In the genomic region with DNA sequence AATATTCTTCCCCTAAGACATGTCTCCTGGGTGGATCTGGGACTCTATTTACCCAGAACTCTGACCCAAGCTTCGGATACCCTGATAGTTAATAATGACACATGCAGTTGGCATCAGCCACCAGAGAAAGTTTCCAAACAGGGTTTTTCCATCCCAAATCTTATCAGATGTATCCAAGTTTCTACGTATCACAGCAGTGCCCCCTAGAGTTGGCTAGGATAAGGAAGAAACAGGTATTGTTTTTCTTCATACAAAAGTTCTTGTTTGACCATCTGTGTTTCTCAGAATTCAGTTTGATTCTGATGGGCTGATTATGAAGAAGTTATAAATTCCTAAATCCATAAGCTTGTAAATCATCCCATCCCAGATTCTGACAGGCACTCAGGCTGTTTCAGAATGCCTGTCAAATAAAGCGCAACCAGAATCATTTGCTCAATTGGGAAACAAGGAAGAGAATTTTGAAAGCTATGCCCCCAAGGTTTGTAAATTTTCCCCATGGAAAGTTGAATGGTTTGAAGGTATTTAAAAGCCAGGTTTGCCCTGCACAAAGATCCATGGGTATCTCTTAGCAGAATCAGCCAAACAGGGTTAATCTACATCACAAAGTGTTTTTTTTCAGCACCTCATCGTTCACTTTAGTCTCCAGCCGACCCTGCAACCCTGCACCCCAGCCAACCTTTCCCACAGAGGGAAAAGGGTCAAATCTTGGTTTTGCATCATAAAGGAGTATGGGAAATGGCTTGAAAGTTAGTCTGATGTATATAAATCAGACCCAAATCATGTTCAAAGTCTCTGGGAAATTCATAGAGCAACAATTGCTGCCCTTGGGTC, we compare ENCODE assay signal across 10 cellular contexts. TPM values are rescaled to one million over a fixed set of nuclear protein-coding genes. Genes with fewer than 3 reads are reported as not detected.
A peak's percentile ranks its signal among the peaks of the same experiment; 100 is the strongest.
DNase-seq lines count a peak whose midpoint lies in the region; ATAC-seq, FAIRE-seq and TF ChIP-seq lines count a peak whose summit lies in the region.
"Had no signal": no experiment of that assay in that cellular context is flagged by ENCODE, and none has a peak within 500 bp of the region (broad histone marks: within the 10 kb centered on the region; RNA-seq: fewer than 3 reads in every experiment).

No MANE protein-coding gene starts in this region.

- H3K56ac ChIP-seq in H1 (replicated peaks; ENCODE audit: insufficient read length, low read depth, low read length), result no peak overlapping the region

- H3K14ac ChIP-seq in H1 (ENCODE audit: insufficient read length), result no peak overlapping the region

- H3K9me2 ChIP-seq in Karpas-422 (replicated peaks; ENCODE audit: insufficient read depth, low read length), result no peaks in the 10 kb centered on the region

- TF ChIP-seq CTCF in H1 (IDR thresholded peaks at IDR 0.05; ENCODE audit: control extremely low read depth in 1 of 3, insufficient read depth in 1 of 3, low read depth in 1 of 3, low read length in 3 of 3) (peak in 2 of 3 experiments; percentile 43 to 61; a peak in 3 of 4 replicates), osteoblast (IDR thresholded peaks at IDR 0.05; ENCODE audit: extremely low read depth, low read depth, low read length) (peak; percentile 47)

- H3K9ac ChIP-seq in Karpas-422 (ENCODE audit: low read length) (no peak overlapping the region), H1 (replicated peaks in 1 of 4; ENCODE audit: extremely low read depth in 1 of 4, low read depth in 3 of 4, low read length in 3 of 4) (no peak overlapping the region)

- H2AK5ac ChIP-seq in H1 (ENCODE audit: low read depth, low read length), result no peak overlapping the region

- H3K9me3 ChIP-seq in Karpas-422 (ENCODE audit: low read length), result no peaks in the 10 kb centered on the region
- H3K9me3 ChIP-seq in H1 (ENCODE audit: insufficient read depth in 2 of 2, low read depth in 1 of 2, low read length in 1 of 2), result no peaks in the 10 kb centered on the region
- H3K9me3 ChIP-seq in osteoblast (ENCODE audit: low read depth, low read length), result no peaks in the 10 kb centered on the region
- H3K9me3 ChIP-seq: mucosa of descending colon had no signal

- no peak overlapping the region for H4K5ac ChIP-seq in H1 (ENCODE audit: insufficient read length, low read depth, low read length)

- H3K4ac ChIP-seq in H1 (replicated peaks; ENCODE audit: insufficient read length, low read depth, low read length), result no peak overlapping the region

- FAIRE-seq in H1 (lab: Jason Lieb, UNC), result peak; percentile 88

- no peak overlapping the region for H4K91ac ChIP-seq in H1 (replicated peaks; ENCODE audit: insufficient read length, low read length)

- H2BK15ac ChIP-seq in H1 (ENCODE audit: low read length), result no peak overlapping the region

- no peak for ATAC-seq in GM21717 (IDR thresholded peaks at IDR 0.05; ENCODE audit: unreplicated experiment)
- ATAC-seq in GM21515 (IDR thresholded peaks at IDR 0.05; ENCODE audit: unreplicated experiment), result no peak
- ATAC-seq: mucosa of descending colon had no signal

- TF ChIP-seq POLR2A in H1 (IDR thresholded peaks at IDR 0.05; ENCODE audit: control extremely low read depth in 1 of 2, low read depth in 2 of 2, low read length in 2 of 2), result no peak

- H3K27ac ChIP-seq in Karpas-422 (ENCODE audit: low read length), result no peak overlapping the region
- no peak overlapping the region for H3K27ac ChIP-seq in H1 (ENCODE audit: low read depth, low read length)
- H3K27ac ChIP-seq in osteoblast (ENCODE audit: low read depth, low read length), result no peak overlapping the region

- H4K20me1 ChIP-seq in Karpas-422 (ENCODE audit: insufficient read depth, low read depth, low read length) (no peaks in the 10 kb centered on the region), H1 (replicated peaks in 1 of 2; ENCODE audit: control insufficient read depth in 1 of 2, insufficient read depth in 2 of 2, low read length in 2 of 2) (no peaks in the 10 kb centered on the region), osteoblast (ENCODE audit: insufficient read depth, low read length) (no peaks in the 10 kb centered on the region)

- CTCF ChIA-PET in H1 (lab: Charles Lee; ENCODE audit: partially characterized antibody), result interaction anchor here (0.7 to 4.3 kb wide), 35 partner anchors 9 to 415 kb away, joined by 3 to 47 read pairs (median 4); a partner anchor contains a TSS

- peak overlapping the region; percentile 34; the same call in 1 of the 2 replicates for H3K18ac ChIP-seq in H1 (ENCODE audit: extremely low read depth, low read length)

- H3K4me1 ChIP-seq in Karpas-422 (ENCODE audit: low read length), result no peaks in the 10 kb centered on the region
- peaks cover 2 to 35% (median 30%) of the 10 kb centered on the region in 4 experiments for H3K4me1 ChIP-seq in H1 (replicated peaks in 1 of 4; ENCODE audit: control insufficient read depth in 3 of 4, insufficient read depth in 4 of 4, low read length in 3 of 4)
- H3K4me1 ChIP-seq in osteoblast (ENCODE audit: insufficient read depth, low read length), result no peaks in the 10 kb centered on the region

- TF ChIP-seq EP300 in H1 (IDR thresholded peaks at IDR 0.05; ENCODE audit: borderline replicate concordance in 1 of 2, low read depth in 2 of 2, low read length in 2 of 2), result no peak

- H2BK12ac ChIP-seq in H1 (ENCODE audit: low read depth, low read length), result no peak overlapping the region

- H2AFZ ChIP-seq in Karpas-422 (ENCODE audit: low read length) (no peak overlapping the region), H1 (ENCODE audit: low read length) (no peak overlapping the region), osteoblast (ENCODE audit: low read length) (no peak overlapping the region)

- H3K79me2 ChIP-seq in Karpas-422 (ENCODE audit: low read length) (no peaks in the 10 kb centered on the region), H1 (ENCODE audit: control insufficient read depth in 1 of 2, insufficient read depth in 2 of 2, low read length in 2 of 2) (no peaks in the 10 kb centered on the region), osteoblast (ENCODE audit: insufficient read depth, low read length) (no peaks in the 10 kb centered on the region)

- no peak overlapping the region for H3K4me2 ChIP-seq in Karpas-422 (ENCODE audit: low read depth, low read length, poor library complexity, severe bottlenecking)
- peak overlapping the region; percentile 60 to 66 for H3K4me2 ChIP-seq in H1 (ENCODE audit: insufficient read depth in 1 of 2, low read depth in 2 of 2, low read length in 2 of 2)
- H3K4me2 ChIP-seq in osteoblast (ENCODE audit: insufficient read depth, low read length), result no peak overlapping the region

- no peak overlapping the region for H2BK120ac ChIP-seq in H1 (replicated peaks; ENCODE audit: low read depth, low read length)

- H3K23ac ChIP-seq in H1 (ENCODE audit: insufficient read length), result no peak overlapping the region

- peak; percentile 58 to 59 for TF ChIP-seq RAD21 in H1 (IDR thresholded peaks at IDR 0.05 in 1 of 2, conservative IDR thresholded peaks at IDR 0.05 in 1 of 2; ENCODE audit: low read depth in 2 of 2, low read length in 2 of 2)

- no peaks in the 10 kb centered on the region for H3K79me1 ChIP-seq in H1 (ENCODE audit: low read depth, low read length)

- H3K4me3 ChIP-seq in Karpas-422 (ENCODE audit: low read length) (no peak overlapping the region), H1 (ENCODE audit: extremely low read depth in 1 of 4, insufficient read depth in 2 of 4, low read depth in 3 of 4, low read length in 4 of 4) (peak overlapping the region in 3 of 4 experiments; percentile 11 to 45 (median 23); a peak in 4 of 8 replicates), osteoblast (ENCODE audit: insufficient read depth, low read length) (no peak overlapping the region)
- H3K4me3 ChIP-seq: mucosa of descending colon had no signal

- WGBS in H1 (ENCODE audit: extremely low coverage in 1 of 2, insufficient coverage in 1 of 2, insufficient read length in 1 of 2, insufficient replicate concordance in 2 of 2, low coverage in 1 of 2, low lambda C conversion rate in 2 of 2, missing lambda C conversion rate in 1 of 2), 2 experiments, result 12% methylated on average over 5 of the region's 5 CpGs; no CpG with 5 or more reads in 1 of the 2 experiments

- H4K8ac ChIP-seq in H1 (ENCODE audit: extremely low read depth, insufficient read depth, low read length), result no peak overlapping the region

- H3K27me3 ChIP-seq in Karpas-422 (ENCODE audit: low read length) (no peaks in the 10 kb centered on the region), H1 (replicated peaks in 1 of 4; ENCODE audit: control insufficient read depth in 3 of 4, extremely low read depth in 1 of 4, insufficient read depth in 3 of 4, low read length in 3 of 4) (peaks cover 0 to 9% (median under 1%) of the 10 kb centered on the region in 4 experiments; a peak in 3 of 7 replicates), osteoblast (ENCODE audit: insufficient read depth, low read length) (peaks cover 12% of the 10 kb centered on the region)

- POLR2A ChIA-PET in H1 (lab: Charles Lee; ENCODE audit: partially characterized antibody), result no interaction called here

- DNase-seq in GM04504 (ENCODE audit: low read depth) (peak; percentile 5), Karpas-422 (peak; percentile 58), H1 (ENCODE audit: low read depth in 1 of 2, low spot score in 2 of 2) (no peak), osteoblast (ENCODE audit: insufficient read length, low spot score, missing footprints) (no peak), NCI-H82 (lab: John Stamatoyannopoulos, UW) (no peak), D341Med (ENCODE audit: low spot score) (no peak)

- no peak overlapping the region for H2BK20ac ChIP-seq in H1 (ENCODE audit: low read length)

- no peak overlapping the region; the same call in 1 of the 2 replicates for H2BK5ac ChIP-seq in H1 (ENCODE audit: low read depth, low read length)

- H3K36me3 ChIP-seq in Karpas-422 (ENCODE audit: insufficient read depth, low read length) (no peaks in the 10 kb centered on the region), H1 (ENCODE audit: control insufficient read depth in 2 of 4, insufficient read depth in 4 of 4, low read length in 3 of 4) (no peaks in the 10 kb centered on the region), osteoblast (ENCODE audit: insufficient read depth, low read length) (no peaks in the 10 kb centered on the region)

- H3K23me2 ChIP-seq in H1 (ENCODE audit: low read depth, low read length), result peaks cover 3% of the 10 kb centered on the region; the same call in 1 of the 2 replicates

TF ChIP-seq in H1, 55 proteins besides CTCF, POLR2A, EP300 and RAD21:
- TF ChIP-seq BRCA1 (IDR thresholded peaks at IDR 0.05; ENCODE audit: low read depth, low read length) (no peak), RXRA (IDR thresholded peaks at IDR 0.05; ENCODE audit: insufficient read depth, low read depth, low read length) (peak; percentile 75; the same call in 1 of the 2 replicates)

RNA-seq across cellular contexts. Expression of a gene that starts 47.4 kb away (rescaled TPM):
- total RNA-seq in Karpas-422 (2014; rRNA removed; shearing (Covaris generic); ENCODE audit: low replicate concordance), result 0.04 TPM in 1 of 2 replicates, not detected in the other
- total RNA-seq in H1 (2021; fragmentation: NEBNext Ultra II Directional; extraction: Animal tissue kit (Norgen Biotek cat#: 25700)), result not detected in 2 replicates
- polyA plus RNA-seq in H1 (2011; rRNA removed), result not detected in 2 replicates
- polyA plus RNA-seq in H1 (2011; cell fraction: cytosol; rRNA removed), result not detected
- not detected for polyA plus RNA-seq in H1 (2011; cell fraction: nucleus; rRNA removed)
- not detected in 4 replicates for polyA plus RNA-seq in H1 (2012, experiment 1 of 2)
- polyA plus RNA-seq in H1 (2012, experiment 2 of 2), result not detected
- polyA plus RNA-seq in H1 (2013, experiment 1 of 2), result 0.02 TPM
- not detected for polyA plus RNA-seq in H1 (2013, experiment 2 of 2)
- not detected in 2 replicates for polyA minus RNA-seq in H1 (2011; rRNA and poly(A)+ RNA removed)
- polyA minus RNA-seq in H1 (2011; cell fraction: cytosol; rRNA and poly(A)+ RNA removed), result not detected
- not detected for polyA minus RNA-seq in H1 (2011; cell fraction: nucleus; rRNA and poly(A)+ RNA removed)
- not detected in 2 replicates for total RNA-seq in osteoblast
- total RNA-seq: HT1080 had no signal

Comparison
In these comparisons a context has a peak if more than half of its experiments do, and no peak if none do; other contexts are left out.
1. DNase-seq: peak in GM04504 (single experiment) and Karpas-422 (single experiment); none in H1 (0 of 2), osteoblast (single experiment), NCI-H82 (single experiment) and D341Med (single experiment).
2. H3K4me2 ChIP-seq: peak in H1 (2 of 2); none in Karpas-422 (single experiment) and osteoblast (single experiment).
3. H3K4me3 ChIP-seq: peak in H1 (3 of 4); none in Karpas-422 (single experiment) and osteoblast (single experiment).